Comparison of ENCODE assay signal across 14 cellular contexts in genomic region chr15:79003896-79004295, GRCh38. TPM values are rescaled to one million over a fixed set of nuclear protein-coding genes. Genes with fewer than 3 reads are reported as not detected.
DNase-seq lines count a peak whose midpoint lies in the region; ATAC-seq, FAIRE-seq and TF ChIP-seq lines count a peak whose summit lies in the region.
"Had no signal": no experiment of that assay in that cellular context is flagged by ENCODE, and none has a peak within 500 bp of the region (broad histone marks: within the 10 kb centered on the region; RNA-seq: fewer than 3 reads in every experiment).

No MANE protein-coding gene starts in this region.

- H3F3A ChIP-seq in OCI-LY1 (ENCODE audit: insufficient read depth, low read length): peaks cover 3% of the 10 kb centered on the region; the same call in 1 of the 2 replicates

- H3K36me3 ChIP-seq in breast epithelium: no peaks in the 10 kb centered on the region
- H3K36me3 ChIP-seq in OCI-LY1 (ENCODE audit: insufficient read depth, low read length): peaks cover 6% of the 10 kb centered on the region
- no peaks in the 10 kb centered on the region for H3K36me3 ChIP-seq in fibroblast of lung (ENCODE audit: control insufficient read depth, insufficient read depth, low read length)
- H3K36me3 ChIP-seq in naive thymus-derived CD4-positive, alpha-beta T cell (ENCODE audit: control insufficient read depth in 2 of 3, insufficient read depth in 3 of 3, low read length in 3 of 3): no peaks in the 10 kb centered on the region
- H3K36me3 ChIP-seq: sigmoid colon had no signal

- H3K4me2 ChIP-seq in OCI-LY1 (ENCODE audit: low read length): peak overlapping the region; percentile 71
- no peak overlapping the region for H3K4me2 ChIP-seq in fibroblast of lung (ENCODE audit: extremely low read depth, insufficient read depth, low read length)

- H3K27me3 ChIP-seq in breast epithelium: no peaks in the 10 kb centered on the region
- H3K27me3 ChIP-seq in OCI-LY1 (ENCODE audit: insufficient read depth, low read length): no peaks in the 10 kb centered on the region
- H3K27me3 ChIP-seq in fibroblast of lung (ENCODE audit: control insufficient read depth, insufficient read depth, low read length): no peaks in the 10 kb centered on the region
- H3K27me3 ChIP-seq in naive thymus-derived CD4-positive, alpha-beta T cell (ENCODE audit: control insufficient read depth in 2 of 2, insufficient read depth in 2 of 2, low read length in 2 of 2): no peaks in the 10 kb centered on the region
- H3K27me3 ChIP-seq: sigmoid colon had no signal

- no peak for TF ChIP-seq POLR2A in breast epithelium (IDR thresholded peaks at IDR 0.05)

- DNase-seq in MCF 10A (ENCODE audit: unreplicated experiment) (no peak), breast epithelium (ENCODE audit: low spot score in 2 of 2) (no peak), fibroblast of lung (ENCODE audit: low read depth in 2 of 2) (no peak), urothelium cell line (ENCODE audit: low spot score) (peak; percentile 36), epidermal melanocyte (ENCODE audit: insufficient read length, low spot score) (no peak)
- DNase-seq in naive thymus-derived CD4-positive, alpha-beta T cell: no peak
- no peak for DNase-seq in effector CD8-positive, alpha-beta T cell (lab: John Stamatoyannopoulos, UW)
- DNase-seq: central memory CD4-positive, alpha-beta T cell; NCI-H446 treated with DMSO at 0.1 percent for 48 hours; sigmoid colon; stimulated activated naive CD4-positive, alpha-beta T cell treated with Interleukin-2 at 50 U/mL for 16 hours had no signal

- H3K9ac ChIP-seq in OCI-LY1 (ENCODE audit: low read length) (peak overlapping the region; percentile 68), fibroblast of lung (ENCODE audit: insufficient read depth, low read length) (no peak overlapping the region)

- no peak overlapping the region for H3K4me3 Mint-ChIP-seq in MCF 10A (ENCODE audit: unreplicated experiment)
- H3K4me3 Mint-ChIP-seq in naive thymus-derived CD4-positive, alpha-beta T cell: no peak overlapping the region
- H3K4me3 Mint-ChIP-seq: activated naive CD8-positive, alpha-beta T cell had no signal

- H3K4me3 ChIP-seq in breast epithelium: peak overlapping the region in 1 of 3 donors; percentile 6
- H3K4me3 ChIP-seq in OCI-LY1 (ENCODE audit: low read depth, low read length, poor library complexity, severe bottlenecking): peak overlapping the region; percentile 43
- H3K4me3 ChIP-seq in fibroblast of lung (replicated peaks in 1 of 4; ENCODE audit: control extremely low read depth in 1 of 4, insufficient read depth in 1 of 4, low read depth in 3 of 4, low read length in 4 of 4): no peak overlapping the region
- H3K4me3 ChIP-seq in naive thymus-derived CD4-positive, alpha-beta T cell (ENCODE audit: low read length): no peak overlapping the region
- H3K4me3 ChIP-seq: sigmoid colon had no signal

- no peaks in the 10 kb centered on the region for H3K9me2 ChIP-seq in OCI-LY1 (ENCODE audit: low read depth, low read length)

- no peaks in the 10 kb centered on the region for H4K20me1 ChIP-seq in OCI-LY1 (ENCODE audit: insufficient read depth, low read length)
- no peaks in the 10 kb centered on the region for H4K20me1 ChIP-seq in fibroblast of lung (ENCODE audit: control insufficient read depth, extremely low read depth, insufficient read depth, low read length)

- H3K79me2 ChIP-seq in OCI-LY1 (ENCODE audit: insufficient read depth, low read length) (no peaks in the 10 kb centered on the region), fibroblast of lung (ENCODE audit: control insufficient read depth, insufficient read depth, low read length) (no peaks in the 10 kb centered on the region)

- peaks cover 16% of the 10 kb centered on the region for H3K4me1 Mint-ChIP-seq in MCF 10A (ENCODE audit: insufficient read depth, unreplicated experiment)
- peaks cover 0 to 14% (median 8%) of the 10 kb centered on the region in 7 donors for H3K4me1 Mint-ChIP-seq in naive thymus-derived CD4-positive, alpha-beta T cell

- no peaks in the 10 kb centered on the region for H3K9me3 Mint-ChIP-seq in MCF 10A (ENCODE audit: unreplicated experiment)
- no peaks in the 10 kb centered on the region for H3K9me3 Mint-ChIP-seq in naive thymus-derived CD4-positive, alpha-beta T cell

- CTCF ChIA-PET in MCF 10A (lab: Yijun Ruan, JAX): interaction anchor here (0.6 to 1.3 kb wide), 6 partner anchors 9 to 804 kb away, joined by 3 to 11 read pairs (median 3); no protein-coding TSS in a partner anchor
- CTCF ChIA-PET in naive thymus-derived CD4-positive, alpha-beta T cell (lab: Charles Lee): interaction anchor here (0.5 kb wide), 1 partner anchor 30 kb away, joined by 3 read pairs; no protein-coding TSS in a partner anchor

- FAIRE-seq in urothelium cell line (lab: Jason Lieb, UNC): peak; percentile 17

- no peaks in the 10 kb centered on the region for H3K36me3 Mint-ChIP-seq in MCF 10A (ENCODE audit: insufficient read depth, unreplicated experiment)
- H3K36me3 Mint-ChIP-seq in naive thymus-derived CD4-positive, alpha-beta T cell: no peaks in the 10 kb centered on the region
- H3K36me3 Mint-ChIP-seq: activated naive CD8-positive, alpha-beta T cell had no signal

- H3K4me1 ChIP-seq in breast epithelium: peaks cover 8 to 9% of the 10 kb centered on the region in 2 donors
- H3K4me1 ChIP-seq in OCI-LY1 (ENCODE audit: insufficient read depth, low read length, severe bottlenecking): peaks cover 72% of the 10 kb centered on the region
- peaks cover 7% of the 10 kb centered on the region for H3K4me1 ChIP-seq in fibroblast of lung (ENCODE audit: control insufficient read depth, extremely low read depth, insufficient read depth, low read length)
- no peaks in the 10 kb centered on the region for H3K4me1 ChIP-seq in naive thymus-derived CD4-positive, alpha-beta T cell (ENCODE audit: control insufficient read depth in 2 of 2, insufficient read depth in 2 of 2, low read length in 2 of 2)
- H3K4me1 ChIP-seq: sigmoid colon had no signal

- intact Hi-C loops in MCF 10A (cut with micrococcal nuclease) (no loop called here), breast epithelium (cut with DNase I; ENCODE audit: low total_unique reads) (no loop called here)
- intact Hi-C loops in naive thymus-derived CD4-positive, alpha-beta T cell (cut with micrococcal nuclease): no loop called here

- no peak overlapping the region for H2AFZ ChIP-seq in OCI-LY1 (ENCODE audit: low read length)
- peak overlapping the region; percentile 53 for H2AFZ ChIP-seq in fibroblast of lung (ENCODE audit: low read length)

- TF ChIP-seq CTCF in MCF 10A (IDR thresholded peaks at IDR 0.05; ENCODE audit: unreplicated experiment) (no peak), breast epithelium (IDR thresholded peaks at IDR 0.05) (no peak), OCI-LY1 (IDR thresholded peaks at IDR 0.05; ENCODE audit: low read length) (no peak), fibroblast of lung (conservative IDR thresholded peaks at IDR 0.05 in 1 of 2, IDR thresholded peaks at IDR 0.05 in 1 of 2; ENCODE audit: low read depth in 1 of 2, low read length in 2 of 2) (no peak)

- BruUV-seq in MCF 10A (replicated peaks; lab: Mats Ljungman, UMichigan): no TSS peak

- H3K9me3 ChIP-seq in breast epithelium: no peaks in the 10 kb centered on the region
- no peaks in the 10 kb centered on the region for H3K9me3 ChIP-seq in OCI-LY1 (ENCODE audit: low read length)
- no peaks in the 10 kb centered on the region for H3K9me3 ChIP-seq in fibroblast of lung (ENCODE audit: control insufficient read depth, insufficient read depth, low read depth, low read length)
- no peaks in the 10 kb centered on the region for H3K9me3 ChIP-seq in naive thymus-derived CD4-positive, alpha-beta T cell (ENCODE audit: control insufficient read depth in 2 of 3, low read length in 3 of 3)
- H3K9me3 ChIP-seq: sigmoid colon had no signal

- POLR2A ChIA-PET in MCF 10A (lab: Yijun Ruan, JAX): interaction anchor here (1.0 kb wide), 1 partner anchor 9 kb away, joined by 4 read pairs; no protein-coding TSS in a partner anchor
- POLR2A ChIA-PET in naive thymus-derived CD4-positive, alpha-beta T cell (lab: Charles Lee): no interaction called here

- H3K27ac ChIP-seq in breast epithelium (peak overlapping the region in 1 of 2 donors; percentile 35), OCI-LY1 (ENCODE audit: low read depth, low read length, poor library complexity, severe bottlenecking) (peak overlapping the region; percentile 93), fibroblast of lung (ENCODE audit: insufficient read depth, low read length) (peak overlapping the region; percentile 43)
- H3K27ac ChIP-seq in naive thymus-derived CD4-positive, alpha-beta T cell (ENCODE audit: low read depth, low read length): no peak overlapping the region
- H3K27ac ChIP-seq: sigmoid colon, VCaP had no signal

- H3K27me3 Mint-ChIP-seq in MCF 10A (ENCODE audit: insufficient read depth, unreplicated experiment): no peaks in the 10 kb centered on the region
- peaks cover 0 to 3% (median 0%) of the 10 kb centered on the region in 5 donors for H3K27me3 Mint-ChIP-seq in naive thymus-derived CD4-positive, alpha-beta T cell
- H3K27me3 Mint-ChIP-seq: activated naive CD8-positive, alpha-beta T cell had no signal

- no peak for ATAC-seq in naive thymus-derived CD4-positive, alpha-beta T cell

- peak overlapping the region; percentile 54 for H3K27ac Mint-ChIP-seq in MCF 10A (ENCODE audit: low read depth, unreplicated experiment)
- no peak overlapping the region for H3K27ac Mint-ChIP-seq in naive thymus-derived CD4-positive, alpha-beta T cell
- H3K27ac Mint-ChIP-seq: activated naive CD8-positive, alpha-beta T cell had no signal

RNA-seq across cellular contexts. Expression of gene CTSH, which starts 59.0 kb away (rescaled TPM):
- total RNA-seq in MCF 10A (2022) (12.5 and 14.4 TPM in 2 replicates), breast epithelium (100 to 1,000 TPM; 158 to 272 (median 163) TPM), fibroblast of lung (6.9 and 34.2 TPM in 2 replicates)
- polyA plus RNA-seq in fibroblast of lung: 5.3 and 10.0 TPM in 2 replicates
- polyA plus RNA-seq in fibroblast of lung (2012): 4.4 and 8.1 TPM in 2 replicates
- polyA minus RNA-seq in fibroblast of lung (ENCODE audit: low replicate concordance): 1.2 and 4.9 TPM in 2 replicates
- total RNA-seq in naive thymus-derived CD4-positive, alpha-beta T cell: 10 to 100 TPM in 3 of 5 experiments, 1 to 10 TPM in 2; 8.4 to 98.4 (median 10.4) TPM
- 10 to 100 TPM; 11.4 to 12.2 TPM for polyA plus RNA-seq in naive thymus-derived CD4-positive, alpha-beta T cell
